In the genomic region with DNA sequence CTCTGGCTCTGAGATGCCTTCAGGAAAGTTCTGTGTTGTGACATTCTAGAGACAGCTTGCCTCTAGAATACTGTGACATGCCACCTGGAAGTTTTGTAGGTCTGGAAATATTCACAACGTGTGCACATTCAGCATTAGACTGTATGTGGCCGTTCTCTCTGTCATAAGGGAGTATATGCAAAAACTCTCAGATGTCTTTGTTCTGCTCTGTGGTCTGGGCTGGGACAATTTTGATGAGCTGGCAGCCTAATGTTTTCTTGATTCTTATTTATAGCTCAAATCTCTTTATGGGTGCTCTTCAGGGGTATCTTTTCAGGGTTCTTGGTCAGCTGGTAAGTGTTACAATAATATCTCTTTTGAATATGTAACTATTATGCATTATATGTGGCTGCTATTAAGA, we compare ENCODE assay signal across 22 cellular contexts.
A peak's percentile ranks its signal among the peaks of the same experiment; 100 is the strongest.
DNase-seq lines count a peak whose midpoint lies in the region; ATAC-seq, FAIRE-seq and TF ChIP-seq lines count a peak whose summit lies in the region.
"Had no signal": no experiment of that assay in that cellular context is flagged by ENCODE, and none has a peak within 500 bp of the region (broad histone marks: within the 10 kb centered on the region; RNA-seq: fewer than 3 reads in every experiment).

No MANE protein-coding gene starts in this region.

- POLR2A ChIA-PET in H1 (lab: Charles Lee; ENCODE audit: partially characterized antibody) = no interaction called here

- DNase-seq in MM.1S (peak; percentile 85), RPMI8226 (peak; percentile 20), H1 (ENCODE audit: low read depth in 1 of 2, low spot score in 2 of 2) (no peak), Ammon's horn (ENCODE audit: low spot score) (no peak), cerebellar cortex (ENCODE audit: low spot score) (no peak)
- DNase-seq: 8988T; ACHN; Caco-2; Calu3; CD4-positive, alpha-beta T cell; CD8-positive, alpha-beta T cell; DMS79 treated with DMSO at 0.1 percent for 48 hours; GF-D8 had no signal

- no peak for FAIRE-seq in H1 (lab: Jason Lieb, UNC)
- FAIRE-seq: A204.1, D721Med, G401.6, GM12891, GM19239 had no signal

- H3K18ac ChIP-seq in H1 (ENCODE audit: extremely low read depth, low read length) = no peak overlapping the region

- H3K27me3 ChIP-seq in KMS-11 (ENCODE audit: insufficient read depth, low read depth) (no peaks in the 10 kb centered on the region), MM.1S (replicated peaks; ENCODE audit: insufficient read depth, low read length) (no peaks in the 10 kb centered on the region), H1 (replicated peaks in 1 of 4; ENCODE audit: control insufficient read depth in 3 of 4, extremely low read depth in 1 of 4, insufficient read depth in 3 of 4, low read length in 3 of 4) (no peaks in the 10 kb centered on the region)
- H3K27me3 ChIP-seq: BLaER1 treated with 17β-estradiol and CSF1 and Interleukin-3, amounts not matched to agents 10 nM and 100 nM had no signal

- H3K14ac ChIP-seq in H1 (ENCODE audit: insufficient read length) = no peak overlapping the region

- no peaks in the 10 kb centered on the region; the same call in 1 of the 2 replicates for H3K23me2 ChIP-seq in H1 (ENCODE audit: low read depth, low read length)

- no peak overlapping the region for H2AK5ac ChIP-seq in H1 (ENCODE audit: low read depth, low read length)

- H4K20me1 ChIP-seq in KMS-11 (ENCODE audit: insufficient read depth) (no peaks in the 10 kb centered on the region), MM.1S (ENCODE audit: insufficient read depth, low read length) (no peaks in the 10 kb centered on the region), H1 (replicated peaks in 1 of 2; ENCODE audit: control insufficient read depth in 1 of 2, insufficient read depth in 2 of 2, low read length in 2 of 2) (no peaks in the 10 kb centered on the region)
- H4K20me1 ChIP-seq: BLaER1 treated with 17β-estradiol and CSF1 and Interleukin-3, amounts not matched to agents 10 nM and 100 nM had no signal

- 94% methylated on average over 2 of the region's 2 CpGs; no CpG with 5 or more reads in 1 of the 2 experiments for WGBS in H1 (ENCODE audit: extremely low coverage in 1 of 2, insufficient coverage in 1 of 2, insufficient read length in 1 of 2, insufficient replicate concordance in 2 of 2, low coverage in 1 of 2, low lambda C conversion rate in 2 of 2, missing lambda C conversion rate in 1 of 2), 2 experiments

- no peak overlapping the region for H4K91ac ChIP-seq in H1 (replicated peaks; ENCODE audit: insufficient read length, low read length)

- no peak for TF ChIP-seq POLR2A in H1 (IDR thresholded peaks at IDR 0.05; ENCODE audit: control extremely low read depth in 1 of 2, low read depth in 2 of 2, low read length in 2 of 2)

- H3K36me3 ChIP-seq in KMS-11 (ENCODE audit: insufficient read depth) (no peaks in the 10 kb centered on the region), MM.1S (replicated peaks; ENCODE audit: insufficient read depth, low read length) (no peaks in the 10 kb centered on the region), H1 (ENCODE audit: control insufficient read depth in 2 of 4, insufficient read depth in 4 of 4, low read length in 3 of 4) (no peaks in the 10 kb centered on the region)
- H3K36me3 ChIP-seq: BLaER1 treated with 17β-estradiol and CSF1 and Interleukin-3, amounts not matched to agents 10 nM and 100 nM had no signal

- H2BK120ac ChIP-seq in H1 (replicated peaks; ENCODE audit: low read depth, low read length) = no peak overlapping the region

- no peak overlapping the region for H3K23ac ChIP-seq in H1 (ENCODE audit: insufficient read length)

- no peak overlapping the region for H2BK5ac ChIP-seq in H1 (ENCODE audit: low read depth, low read length)

- H4K8ac ChIP-seq in H1 (ENCODE audit: extremely low read depth, insufficient read depth, low read length) = no peak overlapping the region

- no peaks in the 10 kb centered on the region for H3K79me1 ChIP-seq in H1 (ENCODE audit: low read depth, low read length)

- no peak overlapping the region for H4K5ac ChIP-seq in H1 (ENCODE audit: insufficient read length, low read depth, low read length)

- H3K9me3 ChIP-seq in MM.1S (replicated peaks; ENCODE audit: insufficient read depth, low read length) (no peaks in the 10 kb centered on the region), H1 (ENCODE audit: insufficient read depth in 2 of 2, low read depth in 1 of 2, low read length in 1 of 2) (no peaks in the 10 kb centered on the region)
- H3K9me3 ChIP-seq: BLaER1 treated with 17β-estradiol and CSF1 and Interleukin-3, amounts not matched to agents 10 nM and 100 nM; Caco-2 had no signal

- H2AFZ ChIP-seq in KMS-11 (ENCODE audit: low read depth) (0 out of 2 replicates have a peak overlapping the region, but pooled peaks have one; percentile 5), MM.1S (ENCODE audit: low read length) (0 out of 2 replicates have a peak overlapping the region, but pooled peaks have one; percentile 14), H1 (ENCODE audit: low read length) (no peak overlapping the region)

- H3K4me3 ChIP-seq in KMS-11 (IDR thresholded peaks at IDR 0.05; ENCODE audit: insufficient read depth, low read depth, low read length) (no peak overlapping the region), MM.1S (ENCODE audit: low read length) (no peak overlapping the region), H1 (ENCODE audit: extremely low read depth in 1 of 4, insufficient read depth in 2 of 4, low read depth in 3 of 4, low read length in 4 of 4) (no peak overlapping the region)
- H3K4me3 ChIP-seq: BLaER1 treated with 17β-estradiol and CSF1 and Interleukin-3, amounts not matched to agents 10 nM and 100 nM had no signal

- no peak overlapping the region for H2BK12ac ChIP-seq in H1 (ENCODE audit: low read depth, low read length)

- no peak for TF ChIP-seq EP300 in H1 (IDR thresholded peaks at IDR 0.05; ENCODE audit: borderline replicate concordance in 1 of 2, low read depth in 2 of 2, low read length in 2 of 2)

- H3K4me2 ChIP-seq in KMS-11 = peak overlapping the region; percentile 33
- peak overlapping the region; percentile 24; the same call in 1 of the 2 replicates for H3K4me2 ChIP-seq in MM.1S (ENCODE audit: low read depth, low read length)
- no peak overlapping the region for H3K4me2 ChIP-seq in H1 (ENCODE audit: insufficient read depth in 1 of 2, low read depth in 2 of 2, low read length in 2 of 2)
- H3K4me2 ChIP-seq: BLaER1 treated with 17β-estradiol and CSF1 and Interleukin-3, amounts not matched to agents 10 nM and 100 nM had no signal

- H2BK20ac ChIP-seq in H1 (ENCODE audit: low read length) = no peak overlapping the region

- peaks cover 7% of the 10 kb centered on the region for H3F3A ChIP-seq in MM.1S (ENCODE audit: insufficient read depth, low read length)

- peaks cover 55% of the 10 kb centered on the region for H3K4me1 ChIP-seq in KMS-11 (ENCODE audit: low read depth, poor library complexity, severe bottlenecking)
- peaks cover 33% of the 10 kb centered on the region for H3K4me1 ChIP-seq in MM.1S (ENCODE audit: low read length)
- no peaks in the 10 kb centered on the region for H3K4me1 ChIP-seq in H1 (replicated peaks in 1 of 4; ENCODE audit: control insufficient read depth in 3 of 4, insufficient read depth in 4 of 4, low read length in 3 of 4)

- H3K9ac ChIP-seq in KMS-11 (no peak overlapping the region; the same call in 1 of the 2 replicates), MM.1S (ENCODE audit: low read length) (peak overlapping the region; percentile 19; the same call in 1 of the 2 replicates), H1 (replicated peaks in 1 of 4; ENCODE audit: extremely low read depth in 1 of 4, low read depth in 3 of 4, low read length in 3 of 4) (no peak overlapping the region)
- H3K9ac ChIP-seq: BLaER1 treated with 17β-estradiol and CSF1 and Interleukin-3, amounts not matched to agents 10 nM and 100 nM had no signal

- H3K4ac ChIP-seq in H1 (replicated peaks; ENCODE audit: insufficient read length, low read depth, low read length) = peak overlapping the region; percentile 35

- no peaks in the 10 kb centered on the region for H3K9me2 ChIP-seq in MM.1S (replicated peaks; ENCODE audit: insufficient read depth, low read length)

- H2BK15ac ChIP-seq in H1 (ENCODE audit: low read length) = no peak overlapping the region

- H3K79me2 ChIP-seq in KMS-11 (ENCODE audit: insufficient read depth, low read depth) (no peaks in the 10 kb centered on the region), MM.1S (ENCODE audit: low read length) (no peaks in the 10 kb centered on the region), H1 (ENCODE audit: control insufficient read depth in 1 of 2, insufficient read depth in 2 of 2, low read length in 2 of 2) (no peaks in the 10 kb centered on the region)

- CTCF ChIA-PET in H1 (lab: Charles Lee; ENCODE audit: partially characterized antibody) = interaction anchor here (1.1 to 2.0 kb wide), 7 partner anchors 9 to 187 kb away, joined by 3 to 6 read pairs (median 3); no protein-coding TSS in a partner anchor

- no peak overlapping the region for H3K56ac ChIP-seq in H1 (replicated peaks; ENCODE audit: insufficient read length, low read depth, low read length)

- H3K27ac ChIP-seq in KMS-11 (peak overlapping the region; percentile 85), MM.1S (ENCODE audit: low read length) (peak overlapping the region; percentile 87), H1 (ENCODE audit: low read depth, low read length) (no peak overlapping the region)
- H3K27ac ChIP-seq: BLaER1 treated with 17β-estradiol and CSF1 and Interleukin-3, amounts not matched to agents 10 nM and 100 nM; C4-2B had no signal

- TF ChIP-seq CTCF in KMS-11 (conservative IDR thresholded peaks at IDR 0.05; ENCODE audit: low read depth, low read length) (no peak), MM.1S (IDR thresholded peaks at IDR 0.05; ENCODE audit: low read length) (no peak), H1 (IDR thresholded peaks at IDR 0.05; ENCODE audit: control extremely low read depth in 1 of 3, insufficient read depth in 1 of 3, low read depth in 1 of 3, low read length in 3 of 3) (no peak)

- no peak for TF ChIP-seq RAD21 in H1 (IDR thresholded peaks at IDR 0.05 in 1 of 2, conservative IDR thresholded peaks at IDR 0.05 in 1 of 2; ENCODE audit: low read depth in 2 of 2, low read length in 2 of 2)

- ATAC-seq in GM19397 (IDR thresholded peaks at IDR 0.05; ENCODE audit: unreplicated experiment) = no peak
- ATAC-seq: CD8-positive, alpha-beta T cell had no signal

TF ChIP-seq in H1, 55 proteins besides CTCF, POLR2A, EP300 and RAD21 (continues in another document):
- no peak for TF ChIP-seq JUND (IDR thresholded peaks at IDR 0.05; ENCODE audit: low read length)
- TF ChIP-seq BRCA1 (IDR thresholded peaks at IDR 0.05; ENCODE audit: low read depth, low read length) = no peak
- TF ChIP-seq, protein P1, sequence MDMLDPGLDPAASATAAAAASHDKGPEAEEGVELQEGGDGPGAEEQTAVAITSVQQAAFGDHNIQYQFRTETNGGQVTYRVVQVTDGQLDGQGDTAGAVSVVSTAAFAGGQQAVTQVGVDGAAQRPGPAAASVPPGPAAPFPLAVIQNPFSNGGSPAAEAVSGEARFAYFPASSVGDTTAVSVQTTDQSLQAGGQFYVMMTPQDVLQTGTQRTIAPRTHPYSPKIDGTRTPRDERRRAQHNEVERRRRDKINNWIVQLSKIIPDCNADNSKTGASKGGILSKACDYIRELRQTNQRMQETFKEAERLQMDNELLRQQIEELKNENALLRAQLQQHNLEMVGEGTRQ (IDR thresholded peaks at IDR 0.05; ENCODE audit: low read length) = no peak
- TF ChIP-seq CBX5 (IDR thresholded peaks at IDR 0.05; ENCODE audit: low read depth, low read length) = no peak
- no peak for TF ChIP-seq SP2 (IDR thresholded peaks at IDR 0.05; ENCODE audit: low read length)
- no peak for TF ChIP-seq JUN (IDR thresholded peaks at IDR 0.05; ENCODE audit: low read depth, low read length)

Comparison
In these comparisons a context has a peak if more than half of its experiments do, and no peak if none do; other contexts are left out.
1. H3K4me2 ChIP-seq: peak in KMS-11 (single experiment) and MM.1S (single experiment); none in H1 (0 of 2).
2. DNase-seq: peak in MM.1S (single experiment) and RPMI8226 (single experiment); none in H1 (0 of 2), Ammon's horn (single experiment) and cerebellar cortex (single experiment).